In genomic region chr9:132783006-132783405, GRCh38 we compare ENCODE assay signal across 26 cellular contexts.
"Had no signal": no experiment of that assay in that cellular context is flagged by ENCODE, and none has a peak within 500 bp of the region (broad histone marks: within the 10 kb centered on the region; RNA-seq: fewer than 3 reads in every experiment).

No MANE protein-coding gene starts in this region.

- H3K27ac ChIP-seq: left ventricle myocardium inferior, neural progenitor cell, neutrophil, ovary, right atrium auricular region, right lobe of liver, stomach, testis, thyroid gland, transverse colon, upper lobe of left lung, vagina had no signal

- DNase-seq: hypothalamus; immature natural killer cell; left ventricle myocardium inferior; naive thymus-derived CD8-positive, alpha-beta T cell; occipital lobe; ovary; right lobe of liver; stimulated activated CD4-positive, alpha-beta T cell treated with anti-CD3 and anti-CD28 coated beads, Interleukin-1b, Interleukin-23, amount 100 ng/mL, for 48 hours; stimulated activated CD4-positive, alpha-beta T cell treated with anti-CD3 and anti-CD28 coated beads, Interleukin-2, amount 100 ng/mL, for 48 hours; stimulated activated CD4-positive, alpha-beta T cell treated with anti-CD3 and anti-CD28 coated beads, Interleukin-4, amount 100 ng/mL, for 4 hours; stimulated activated CD8-positive, alpha-beta memory T cell treated with anti-CD3 and anti-CD28 coated beads, Interleukin-4, amount 100 ng/mL, for 48 hours; stimulated activated naive B cell treated with anti-CD40 and anti-IgM and Interleukin-4, amounts not matched to agents 10 μg/mL and 1 μg/mL and 100 μg/mL, for 72 hours; stimulated activated naive CD8-positive, alpha-beta T cell treated with anti-CD3 and anti-CD28 coated beads, Interleukin-15, Interleukin-2, amounts not matched to agents 100 U/mL and 50 U/mL, for 24 hours; stomach; testis; thyroid gland; transverse colon; upper lobe of left lung had no signal

- H3K36me3 ChIP-seq: left ventricle myocardium inferior, neural progenitor cell, neutrophil, ovary, right atrium auricular region, right lobe of liver, stomach, thyroid gland, transverse colon, upper lobe of left lung, vagina had no signal

- H3K9me3 Mint-ChIP-seq: immature natural killer cell, neural progenitor cell had no signal

- H3K36me3 Mint-ChIP-seq: neural progenitor cell; stimulated activated naive B cell treated with anti-CD40 and anti-IgM and Interleukin-4, amounts not matched to agents 10 μg/mL and 1 μg/mL and 100 μg/mL, for 72 hours had no signal

- H2AFZ ChIP-seq: neural progenitor cell had no signal

- H3K4me3 Mint-ChIP-seq: immature natural killer cell; naive thymus-derived CD8-positive, alpha-beta T cell; nephron; neural progenitor cell; stimulated activated naive B cell treated with anti-CD40 and anti-IgM and Interleukin-4, amounts not matched to agents 10 μg/mL and 1 μg/mL and 100 μg/mL, for 72 hours had no signal

- H3K4me1 ChIP-seq: neural progenitor cell, right atrium auricular region, right lobe of liver, stomach, thyroid gland, transverse colon, upper lobe of left lung, vagina had no signal

- H3K27ac Mint-ChIP-seq: immature natural killer cell; neural progenitor cell; progenitor cell of endocrine pancreas; stimulated activated naive B cell treated with anti-CD40 and anti-IgM and Interleukin-4, amounts not matched to agents 10 μg/mL and 1 μg/mL and 100 μg/mL, for 72 hours had no signal

- ATAC-seq: naive thymus-derived CD8-positive, alpha-beta T cell; right lobe of liver; stimulated activated naive B cell treated with anti-CD40 and anti-IgM and Interleukin-4, amounts not matched to agents 10 μg/mL and 1 μg/mL and 100 μg/mL, for 72 hours; stimulated activated naive CD8-positive, alpha-beta T cell treated with anti-CD3 and anti-CD28 coated beads, Interleukin-15, Interleukin-2, amounts not matched to agents 100 U/mL and 50 U/mL, for 24 hours had no signal

- H3K4me2 ChIP-seq: neural progenitor cell, smooth muscle cell had no signal

- H3K4me3 ChIP-seq: left ventricle myocardium inferior, lung, neural progenitor cell, ovary, right atrium auricular region, right lobe of liver, smooth muscle cell, stomach, testis, thyroid gland, transverse colon, upper lobe of left lung, vagina had no signal

- H3K27me3 ChIP-seq: ovary, right atrium auricular region, right lobe of liver, testis, thyroid gland, upper lobe of left lung, vagina had no signal
